In genomic region chr7:73954181-73954580, GRCh38 we compare ENCODE assay signal across 31 cellular contexts.
"Had no signal": no experiment of that assay in that cellular context is flagged by ENCODE, and none has a peak within 500 bp of the region (broad histone marks: within the 10 kb centered on the region; RNA-seq: fewer than 3 reads in every experiment).

No MANE protein-coding gene starts in this region.

- H3K36me3 ChIP-seq: adrenal gland, esophagus muscularis mucosa, gastrocnemius medialis, WERI-Rb-1 had no signal

- H3K9me3 Mint-ChIP-seq: activated CD8-positive, alpha-beta T cell treated with anti-CD3 and anti-CD28 coated beads for 36 hours; activated naive CD8-positive, alpha-beta T cell treated with anti-CD3 and anti-CD28 coated beads for 36 hours had no signal

- H3K4me3 ChIP-seq: adrenal gland, body of pancreas, esophagus muscularis mucosa, gastrocnemius medialis had no signal

- H3K27me3 ChIP-seq: adrenal gland, body of pancreas, esophagus muscularis mucosa, gastrocnemius medialis had no signal

- H3K27ac Mint-ChIP-seq: activated B cell treated with CpG ODN at 0.5 μM for 24 hours; activated CD8-positive, alpha-beta T cell treated with anti-CD3 and anti-CD28 coated beads for 36 hours; activated naive CD8-positive, alpha-beta T cell treated with anti-CD3 and anti-CD28 coated beads for 36 hours; activated naive CD8-positive, alpha-beta T cell treated with anti-CD3 and anti-CD28 coated beads, Interleukin-2, amount 50 U/mL, for 24 hours; activated T-helper 17 cell treated with anti-CD3 and anti-CD28 coated beads, Interleukin-2, amount 50 U/mL, for 72 hours; effector memory CD8-positive, alpha-beta T cell; T-helper 17 cell; T-helper 2 cell treated with Interferon-gamma antibody and Interleukin-4, amounts not matched to agents 5 μg/mL and 100 μg/mL, for 36 hours had no signal

- ATAC-seq: activated CD4-positive, CD25-positive, alpha-beta regulatory T cell treated with anti-CD3 and anti-CD28 coated beads, Interleukin-2, amount 50 U/mL, for 24 hours; activated CD8-positive, alpha-beta T cell treated with anti-CD3 and anti-CD28 coated beads for 36 hours; activated naive CD8-positive, alpha-beta T cell treated with anti-CD3 and anti-CD28 coated beads, Interleukin-2, amount 50 U/mL, for 24 hours; activated T-cell treated with anti-CD3 and anti-CD28 coated beads, Interleukin-2, amount 50 U/mL, for 4 hours; activated T-helper 17 cell treated with anti-CD3 and anti-CD28 coated beads, Interleukin-2, amount 50 U/mL, for 72 hours; body of pancreas; effector memory CD8-positive, alpha-beta T cell; foreskin keratinocyte; gastrocnemius medialis; T-helper 17 cell had no signal

- DNase-seq: activated B cell treated with CpG ODN at 0.5 μM for 24 hours; activated CD4-positive, alpha-beta T cell treated with anti-CD3 and anti-CD28 coated beads for 48 hours; activated CD4-positive, alpha-beta T cell treated with anti-CD3 and anti-CD28 coated beads, Interleukin-2, amount 50 U/mL, for 1 hour; activated CD4-positive, alpha-beta T cell treated with anti-CD3 and anti-CD28 coated beads, Interleukin-2, amount 50 U/mL, for 48 hours; activated CD8-positive, alpha-beta memory T cell treated with anti-CD3 and anti-CD28 coated beads for 24 hours; activated CD8-positive, alpha-beta T cell treated with anti-CD3 and anti-CD28 coated beads for 36 hours; activated effector memory CD4-positive, alpha-beta T cell treated with Interleukin-2 at 50 U/mL for 16 hours; activated gamma-delta T cell treated with Interleukin-2 at 50 U/mL for 16 hours; activated naive CD4-positive, alpha-beta T cell treated with anti-CD3 and anti-CD28 coated beads, Interleukin-2, amount 50 U/mL, for 16 hours; activated naive CD4-positive, alpha-beta T cell treated with Interleukin-2 at 50 U/mL for 16 hours; activated naive CD8-positive, alpha-beta T cell treated with anti-CD3 and anti-CD28 coated beads for 36 hours; activated naive CD8-positive, alpha-beta T cell treated with anti-CD3 and anti-CD28 coated beads, Interleukin-2, amount 50 U/mL, for 24 hours; activated T-cell treated with anti-CD3 and anti-CD28 coated beads, Interleukin-2, amount 50 U/mL, for 4 hours; adrenal gland; aorta; body of pancreas; cortex of kidney; dermis blood vessel endothelial cell; effector CD4-positive, alpha-beta T cell; effector memory CD8-positive, alpha-beta T cell; erythroblast; foreskin keratinocyte; gastrocnemius medialis; T-helper 1 cell; T-helper 17 cell; T1000; WERI-Rb-1 had no signal

- H3K4me1 ChIP-seq: adrenal gland, body of pancreas, esophagus muscularis mucosa, foreskin keratinocyte, gastrocnemius medialis had no signal

- H3K9me3 ChIP-seq: adrenal gland, body of pancreas, esophagus muscularis mucosa, gastrocnemius medialis had no signal

- H3K27ac ChIP-seq: adrenal gland, body of pancreas, esophagus muscularis mucosa, foreskin keratinocyte, gastrocnemius medialis, WERI-Rb-1 had no signal
